ENCODE assay signal across 6 cellular contexts in genomic region chrX:720858-721257, GRCh38.
"Had no signal": no experiment of that assay in that cellular context is flagged by ENCODE, and none has a peak within 500 bp of the region (broad histone marks: within the 10 kb centered on the region; RNA-seq: fewer than 3 reads in every experiment).

No MANE protein-coding gene starts in this region.

- H3K4me3 Mint-ChIP-seq: GM23338, H9 had no signal

- DNase-seq: H9, IMR-90, KG1 had no signal

- ATAC-seq: GM23338, HCT116, K562 had no signal

- H3K4me1 Mint-ChIP-seq: GM23338, H9 had no signal

- H3K4me3 ChIP-seq: GM23338, K562 had no signal

- H3K27ac Mint-ChIP-seq: GM23338 had no signal
